ENCODE assay signal across 10 cellular contexts in the genomic region with DNA sequence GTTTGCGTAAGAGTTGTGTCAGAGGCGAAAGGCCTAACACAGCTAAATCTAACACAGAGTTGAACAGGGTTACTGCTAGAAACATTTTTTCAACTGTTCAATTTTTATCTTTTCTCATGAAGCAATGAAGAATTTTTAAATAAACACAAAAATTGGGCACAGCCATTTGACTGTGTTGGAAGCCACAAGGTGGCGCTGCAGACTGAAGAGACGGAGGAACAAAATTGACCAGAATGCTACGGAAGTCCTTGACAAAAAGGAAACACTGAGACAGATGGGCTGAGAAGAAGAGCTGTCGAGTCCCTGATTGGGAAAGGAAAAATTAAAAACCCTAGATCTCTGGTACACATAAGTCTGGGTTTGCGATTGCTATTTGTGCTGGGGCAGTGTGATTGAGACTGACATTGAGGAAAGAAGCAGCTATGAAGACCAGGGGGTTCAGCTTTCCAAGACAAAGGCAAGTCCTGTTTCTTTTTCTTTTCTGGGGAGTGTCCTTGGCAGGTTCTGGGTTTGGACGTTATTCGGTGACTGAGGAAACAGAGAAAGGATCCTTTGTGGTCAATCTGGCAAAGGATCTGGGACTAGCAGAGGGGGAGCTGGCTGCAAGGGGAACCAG. TPM values are rescaled to one million over a fixed set of nuclear protein-coding genes. Genes with fewer than 3 reads are reported as not detected.
DNase-seq lines count a peak whose midpoint lies in the region; FAIRE-seq and TF ChIP-seq lines count a peak whose summit lies in the region.
"Had no signal": no experiment of that assay in that cellular context is flagged by ENCODE, and none has a peak within 500 bp of the region (broad histone marks: within the 10 kb centered on the region; RNA-seq: fewer than 3 reads in every experiment).

A gene (plus strand): TSS at position 265 of the 616 bp plus-strand sequence. CDS start 158 bp downstream, at position 423.

- H3K27me3 ChIP-seq in SJCRH30 (no peaks in the 10 kb centered on the region), esophagus muscularis mucosa (peaks cover 0 to 61% (median 0%) of the 10 kb centered on the region in 4 donors), ascending aorta (no peaks in the 10 kb centered on the region)

- H3K9me3 ChIP-seq in SJCRH30 (replicated peaks) (no peaks in the 10 kb centered on the region; the same call in 1 of the 2 replicates), esophagus muscularis mucosa (peaks cover 0 to 88% (median 65%) of the 10 kb centered on the region in 4 donors), ascending aorta (peaks cover 64 to 94% of the 10 kb centered on the region in 2 donors)

- peak within 1 kb of the TSS; percentile 89 for H3K4me3 Mint-ChIP-seq in HFFc6

- TF ChIP-seq POLR2A in esophagus muscularis mucosa (IDR thresholded peaks at IDR 0.05; ENCODE audit: low read depth), result no peak

- H3K27ac Mint-ChIP-seq in HFFc6, result peak within 1 kb of the TSS; percentile 30; the same call in 1 of the 2 replicates

- H3K36me3 Mint-ChIP-seq in HFFc6 (ENCODE audit: low read depth), result peaks cover 17% of the 10 kb centered on the region

- H3K27me3 Mint-ChIP-seq in HFFc6 (ENCODE audit: insufficient read depth), result peaks cover 16% of the 10 kb centered on the region

- peaks cover 21% of the 10 kb centered on the region for H3K36me3 ChIP-seq in SJCRH30
- peaks cover 0 to 3% (median 0%) of the 10 kb centered on the region in 4 donors for H3K36me3 ChIP-seq in esophagus muscularis mucosa
- no peaks in the 10 kb centered on the region for H3K36me3 ChIP-seq in ascending aorta

- intact Hi-C loops in esophagus muscularis mucosa (cut with DNase I), result no loop called here
- intact Hi-C loops in ascending aorta (cut with DNase I), result no loop called here

- H3K4me1 Mint-ChIP-seq in HFFc6 (ENCODE audit: low read depth), result peaks cover 29% of the 10 kb centered on the region

- WGBS in esophagus muscularis mucosa, result 17% methylated on average over 9 of the region's 9 CpGs

- TF ChIP-seq CTCF in HFFc6 (IDR thresholded peaks at IDR 0.05) (peak; percentile 88), esophagus muscularis mucosa (IDR thresholded peaks at IDR 0.05) (peak in 2 of 3 experiments; percentile 5 to 35), ascending aorta (IDR thresholded peaks at IDR 0.05) (peak in 1 of 3 experiments; percentile 25)

- H3K9me3 Mint-ChIP-seq in HFFc6, result peaks cover 21% of the 10 kb centered on the region

- H3K4me3 ChIP-seq in SJCRH30 (peak within 1 kb of the TSS; percentile 55), esophagus muscularis mucosa (peak within 1 kb of the TSS in 1 of 4 donors; percentile 40), ascending aorta (no peak within 1 kb of the TSS)
- H3K4me3 ChIP-seq: mucosa of descending colon had no signal

- no peak for FAIRE-seq in RCC 7860 (lab: Jason Lieb, UNC)
- FAIRE-seq: TTC549 had no signal

- no peak for TF ChIP-seq EP300 in esophagus muscularis mucosa (IDR thresholded peaks at IDR 0.05)

- DNase-seq in COLO829 (ENCODE audit: low spot score) (peak; percentile 34), HFFc6 (peak; percentile 58), SJCRH30 (peak; percentile 46 to 67), esophagus muscularis mucosa (ENCODE audit: extremely low spot score) (no peak), ascending aorta (ENCODE audit: low spot score in 2 of 2) (no peak), RCC 7860 (ENCODE audit: low spot score) (no peak), SIG-M5 (lab: John Stamatoyannopoulos, UW) (no peak)
- peak; percentile 28 for DNase-seq in stimulated activated CD4-positive, alpha-beta T cell treated with anti-CD3 and anti-CD28 coated beads, Interleukin-4, amount 100 ng/mL, for 24 hours

- H3K4me1 ChIP-seq in SJCRH30, result no peaks in the 10 kb centered on the region
- no peaks in the 10 kb centered on the region for H3K4me1 ChIP-seq in esophagus muscularis mucosa
- H3K4me1 ChIP-seq in ascending aorta, result no peaks in the 10 kb centered on the region

- peak within 1 kb of the TSS; percentile 41; the same call in 1 of the 2 replicates for H3K27ac ChIP-seq in SJCRH30
- H3K27ac ChIP-seq in esophagus muscularis mucosa (replicated peaks in 1 of 4), result no peak within 1 kb of the TSS
- no peak within 1 kb of the TSS for H3K27ac ChIP-seq in ascending aorta

RNA-seq across cellular contexts. Expression of the gene that starts here (rescaled TPM):
- 1 to 10 TPM; 1.0 to 2.5 (median 1.6) TPM for total RNA-seq in HFFc6 (2021; fragmentation: NEBNext Ultra II Directional; extraction: Animal tissue kit (Norgen Biotek cat#: 25700))
- total RNA-seq in SJCRH30 (2014; rRNA removed; shearing (Covaris generic)), result 4.9 and 5.1 TPM in 2 replicates
- total RNA-seq in esophagus muscularis mucosa (1 to 10 TPM; 1.5 to 2.9 (median 2.2) TPM), ascending aorta (1.9 TPM)

Comparison
In these comparisons a context has a peak if more than half of its experiments do, and no peak if none do; other contexts are left out.
1. DNase-seq: peak in COLO829 (single experiment), HFFc6 (single experiment), SJCRH30 (2 of 2) and stimulated activated CD4-positive, alpha-beta T cell treated with anti-CD3 and anti-CD28 coated beads, Interleukin-4, amount 100 ng/mL, for 24 hours (single experiment); none in esophagus muscularis mucosa (single experiment), ascending aorta (0 of 2), RCC 7860 (single experiment) and SIG-M5 (single experiment).